Comparison of ENCODE assay signal across 1 cellular context in genomic region chrX:153338836-153339235, GRCh38.
TF ChIP-seq lines count a peak whose summit lies in the region.

No MANE protein-coding gene starts in this region.

TF ChIP-seq in GM23338, 12 proteins besides CTCF, POLR2A, EP300 and RAD21:
- TF ChIP-seq REST (IDR thresholded peaks at IDR 0.05; ENCODE audit: unreplicated experiment) (no peak), JUNB (IDR thresholded peaks at IDR 0.05; ENCODE audit: unreplicated experiment) (no peak), EZH2 (IDR thresholded peaks at IDR 0.05; ENCODE audit: low read depth, unreplicated experiment) (no peak), ETS1 (IDR thresholded peaks at IDR 0.05) (no peak), ZNF331 (CRISPR knock-in tag; IDR thresholded peaks at IDR 0.05; ENCODE audit: low read depth) (no peak), STAT1 (IDR thresholded peaks at IDR 0.05; ENCODE audit: unreplicated experiment) (no peak), NANOG (IDR thresholded peaks at IDR 0.05; ENCODE audit: borderline replicate concordance) (no peak), POLR2AphosphoS5 (IDR thresholded peaks at IDR 0.05; ENCODE audit: low read depth) (no peak), EZH2phosphoT487 (IDR thresholded peaks at IDR 0.05; ENCODE audit: unreplicated experiment) (no peak), ZNF114 (CRISPR knock-in tag; IDR thresholded peaks at IDR 0.05) (no peak)
- TF ChIP-seq, protein P1, sequence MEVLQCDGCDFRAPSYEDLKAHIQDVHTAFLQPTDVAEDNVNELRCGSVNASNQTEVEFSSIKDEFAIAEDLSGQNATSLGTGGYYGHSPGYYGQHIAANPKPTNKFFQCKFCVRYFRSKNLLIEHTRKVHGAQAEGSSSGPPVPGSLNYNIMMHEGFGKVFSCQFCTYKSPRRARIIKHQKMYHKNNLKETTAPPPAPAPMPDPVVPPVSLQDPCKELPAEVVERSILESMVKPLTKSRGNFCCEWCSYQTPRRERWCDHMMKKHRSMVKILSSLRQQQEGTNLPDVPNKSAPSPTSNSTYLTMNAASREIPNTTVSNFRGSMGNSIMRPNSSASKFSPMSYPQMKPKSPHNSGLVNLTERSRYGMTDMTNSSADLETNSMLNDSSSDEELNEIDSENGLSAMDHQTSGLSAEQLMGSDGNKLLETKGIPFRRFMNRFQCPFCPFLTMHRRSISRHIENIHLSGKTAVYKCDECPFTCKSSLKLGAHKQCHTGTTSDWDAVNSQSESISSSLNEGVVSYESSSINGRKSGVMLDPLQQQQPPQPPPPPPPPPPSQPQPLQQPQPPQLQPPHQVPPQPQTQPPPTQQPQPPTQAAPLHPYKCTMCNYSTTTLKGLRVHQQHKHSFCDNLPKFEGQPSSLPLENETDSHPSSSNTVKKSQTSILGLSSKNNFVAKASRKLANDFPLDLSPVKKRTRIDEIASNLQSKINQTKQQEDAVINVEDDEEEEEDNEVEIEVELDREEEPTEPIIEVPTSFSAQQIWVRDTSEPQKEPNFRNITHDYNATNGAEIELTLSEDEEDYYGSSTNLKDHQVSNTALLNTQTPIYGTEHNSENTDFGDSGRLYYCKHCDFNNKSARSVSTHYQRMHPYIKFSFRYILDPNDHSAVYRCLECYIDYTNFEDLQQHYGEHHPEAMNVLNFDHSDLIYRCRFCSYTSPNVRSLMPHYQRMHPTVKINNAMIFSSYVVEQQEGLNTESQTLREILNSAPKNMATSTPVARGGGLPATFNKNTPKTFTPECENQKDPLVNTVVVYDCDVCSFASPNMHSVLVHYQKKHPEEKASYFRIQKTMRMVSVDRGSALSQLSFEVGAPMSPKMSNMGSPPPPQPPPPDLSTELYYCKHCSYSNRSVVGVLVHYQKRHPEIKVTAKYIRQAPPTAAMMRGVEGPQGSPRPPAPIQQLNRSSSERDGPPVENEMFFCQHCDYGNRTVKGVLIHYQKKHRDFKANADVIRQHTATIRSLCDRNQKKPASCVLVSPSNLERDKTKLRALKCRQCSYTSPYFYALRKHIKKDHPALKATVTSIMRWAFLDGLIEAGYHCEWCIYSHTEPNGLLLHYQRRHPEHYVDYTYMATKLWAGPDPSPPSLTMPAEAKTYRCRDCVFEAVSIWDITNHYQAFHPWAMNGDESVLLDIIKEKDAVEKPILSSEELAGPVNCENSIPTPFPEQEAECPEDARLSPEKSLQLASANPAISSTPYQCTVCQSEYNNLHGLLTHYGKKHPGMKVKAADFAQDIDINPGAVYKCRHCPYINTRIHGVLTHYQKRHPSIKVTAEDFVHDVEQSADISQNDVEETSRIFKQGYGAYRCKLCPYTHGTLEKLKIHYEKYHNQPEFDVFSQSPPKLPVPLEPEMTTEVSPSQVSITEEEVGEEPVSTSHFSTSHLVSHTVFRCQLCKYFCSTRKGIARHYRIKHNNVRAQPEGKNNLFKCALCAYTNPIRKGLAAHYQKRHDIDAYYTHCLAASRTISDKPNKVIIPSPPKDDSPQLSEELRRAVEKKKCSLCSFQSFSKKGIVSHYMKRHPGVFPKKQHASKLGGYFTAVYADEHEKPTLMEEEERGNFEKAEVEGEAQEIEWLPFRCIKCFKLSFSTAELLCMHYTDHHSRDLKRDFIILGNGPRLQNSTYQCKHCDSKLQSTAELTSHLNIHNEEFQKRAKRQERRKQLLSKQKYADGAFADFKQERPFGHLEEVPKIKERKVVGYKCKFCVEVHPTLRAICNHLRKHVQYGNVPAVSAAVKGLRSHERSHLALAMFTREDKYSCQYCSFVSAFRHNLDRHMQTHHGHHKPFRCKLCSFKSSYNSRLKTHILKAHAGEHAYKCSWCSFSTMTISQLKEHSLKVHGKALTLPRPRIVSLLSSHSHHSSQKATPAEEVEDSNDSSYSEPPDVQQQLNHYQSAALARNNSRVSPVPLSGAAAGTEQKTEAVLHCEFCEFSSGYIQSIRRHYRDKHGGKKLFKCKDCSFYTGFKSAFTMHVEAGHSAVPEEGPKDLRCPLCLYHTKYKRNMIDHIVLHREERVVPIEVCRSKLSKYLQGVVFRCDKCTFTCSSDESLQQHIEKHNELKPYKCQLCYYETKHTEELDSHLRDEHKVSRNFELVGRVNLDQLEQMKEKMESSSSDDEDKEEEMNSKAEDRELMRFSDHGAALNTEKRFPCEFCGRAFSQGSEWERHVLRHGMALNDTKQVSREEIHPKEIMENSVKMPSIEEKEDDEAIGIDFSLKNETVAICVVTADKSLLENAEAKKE (CRISPR knock-in tag; IDR thresholded peaks at IDR 0.05): no peak
